Comparison of ENCODE assay signal across 22 cellular contexts in genomic region chr4:83589283-83589682, GRCh38. TPM values are rescaled to one million over a fixed set of nuclear protein-coding genes. Genes with fewer than 3 reads are reported as not detected.
"Had no signal": no experiment of that assay in that cellular context is flagged by ENCODE, and none has a peak within 500 bp of the region (broad histone marks: within the 10 kb centered on the region; RNA-seq: fewer than 3 reads in every experiment).

No MANE protein-coding gene starts in this region.

- H3K9me3 Mint-ChIP-seq: activated CD4-positive, alpha-beta memory T cell treated with anti-CD3 and anti-CD28 coated beads, Interleukin-2, amount 10 ng/mL, durations not matched to agents 7 days and 5 days; brain; natural killer cell had no signal

- H3K4me1 ChIP-seq: prostate gland, sigmoid colon, upper lobe of left lung had no signal

- H3K36me3 ChIP-seq: prostate gland, upper lobe of left lung had no signal

- H3K4me1 Mint-ChIP-seq: natural killer cell had no signal

- H3K27ac Mint-ChIP-seq: activated CD4-positive, alpha-beta memory T cell treated with anti-CD3 and anti-CD28 coated beads, Interleukin-2, amount 10 ng/mL, durations not matched to agents 7 days and 5 days; activated naive CD8-positive, alpha-beta T cell; natural killer cell had no signal

- H3K27me3 Mint-ChIP-seq: activated CD4-positive, alpha-beta memory T cell treated with anti-CD3 and anti-CD28 coated beads, Interleukin-2, amount 10 ng/mL, durations not matched to agents 7 days and 5 days; activated naive CD8-positive, alpha-beta T cell had no signal

- H3K27me3 ChIP-seq: sigmoid colon, upper lobe of left lung had no signal

- H3K27ac ChIP-seq: prostate gland, sigmoid colon, upper lobe of left lung had no signal

- DNase-seq: activated CD4-positive, alpha-beta memory T cell treated with anti-CD3 and anti-CD28 coated beads, Interleukin-2, amount 10 ng/mL, durations not matched to agents 7 days and 5 days; activated gamma-delta T cell; activated T-cell treated with anti-CD3 and anti-CD28 coated beads, Interleukin-2, amount 50 U/mL, for 48 hours; amygdala; cerebellar nuclear complex; dermis blood vessel endothelial cell; foreskin fibroblast; left colon; mammary epithelial cell; mucosa of descending colon; natural killer cell; occipital lobe; sigmoid colon; stimulated activated CD4-positive, alpha-beta T cell treated with anti-CD3 and anti-CD28 coated beads, Interleukin-12 subunit alpha, Interleukin-12 subunit beta, amount 100 ng/mL, for 4 hours; stimulated activated naive CD4-positive, alpha-beta T cell; substantia nigra; T-helper 2 cell; upper lobe of left lung had no signal

- H3K4me3 Mint-ChIP-seq: activated CD4-positive, alpha-beta memory T cell treated with anti-CD3 and anti-CD28 coated beads, Interleukin-2, amount 10 ng/mL, durations not matched to agents 7 days and 5 days; activated naive CD8-positive, alpha-beta T cell; brain; natural killer cell had no signal

- H3K4me3 ChIP-seq: mucosa of descending colon, prostate gland, sigmoid colon, upper lobe of left lung had no signal

- H3K9me3 ChIP-seq: mucosa of descending colon, prostate gland, sigmoid colon, upper lobe of left lung had no signal

- ATAC-seq: esophagus mucosa, left colon, mucosa of descending colon, natural killer cell had no signal

- H3K36me3 Mint-ChIP-seq: brain, natural killer cell had no signal

RNA-seq across cellular contexts. Expression of gene GPAT3, which starts 53.4 kb away (rescaled TPM):
- total RNA-seq: occipital lobe had no signal
